Comparison of ENCODE assay signal across 1 cellular context in genomic region chr12:95231190-95231589, GRCh38.
TF ChIP-seq lines count a peak whose summit lies in the region.

No MANE protein-coding gene starts in this region.

TF ChIP-seq in GM23338, 12 proteins besides CTCF, POLR2A, EP300 and RAD21 (continued from another document):
- TF ChIP-seq ZNF462 (CRISPR knock-in tag; IDR thresholded peaks at IDR 0.05), result no peak
- no peak for TF ChIP-seq EZH2phosphoT487 (IDR thresholded peaks at IDR 0.05; ENCODE audit: unreplicated experiment)
- no peak for TF ChIP-seq NANOG (IDR thresholded peaks at IDR 0.05; ENCODE audit: borderline replicate concordance)
- TF ChIP-seq REST (IDR thresholded peaks at IDR 0.05; ENCODE audit: unreplicated experiment), result no peak
- TF ChIP-seq ZNF114 (CRISPR knock-in tag; IDR thresholded peaks at IDR 0.05), result no peak
- TF ChIP-seq CREB1 (CRISPR knock-in tag; IDR thresholded peaks at IDR 0.05; ENCODE audit: low read depth), result no peak
- no peak for TF ChIP-seq ETS1 (IDR thresholded peaks at IDR 0.05)
TF ChIP-seq in GM23338: peak in this region for 0.
